Comparison of ENCODE assay signal across 24 cellular contexts in genomic region chr18:50313873-50314460, GRCh38.
"Had no signal": no experiment of that assay in that cellular context is flagged by ENCODE, and none has a peak within 500 bp of the region (broad histone marks: within the 10 kb centered on the region; RNA-seq: fewer than 3 reads in every experiment).

No MANE protein-coding gene starts in this region.

- H3K4me1 Mint-ChIP-seq: mesothelial cell of epicardium; natural killer cell; stimulated activated naive CD8-positive, alpha-beta T cell treated with anti-CD3 and anti-CD28 coated beads, Interleukin-15, amount 100 ng/mL, for 72 hours had no signal

- DNase-seq: activated CD4-positive, alpha-beta T cell treated with anti-CD3 and anti-CD28 coated beads, Interleukin-2, amount 10 ng/mL, durations not matched to agents 7 days and 5 days; activated CD4-positive, CD25-positive, alpha-beta regulatory T cell treated with anti-CD3 and anti-CD28 coated beads, Interleukin-2, amount 50 U/mL, for 72 hours; activated CD8-positive, alpha-beta T cell treated with anti-CD3 and anti-CD28 coated beads, Interleukin-2, amount 10 ng/mL, durations not matched to agents 7 days and 5 days; activated gamma-delta T cell treated with Interleukin-2 at 50 U/mL for 16 hours; activated T-cell treated with anti-CD3 and anti-CD28 coated beads, Interleukin-2, amount 50 U/mL, for 1 hour; aorta; brain microvascular endothelial cell; caudate nucleus; effector CD4-positive, alpha-beta T cell; erythroblast; foreskin fibroblast; heart right ventricle; left colon; natural killer cell; psoas muscle; stimulated activated CD4-positive, alpha-beta T cell treated with anti-CD3 and anti-CD28 coated beads, Interleukin-12 subunit alpha, Interleukin-12 subunit beta, amount 100 ng/mL, for 4 hours; stimulated activated CD4-positive, alpha-beta T cell treated with anti-CD3 and anti-CD28 coated beads, Interleukin-4, amount 100 ng/mL, for 4 hours; stimulated activated naive CD8-positive, alpha-beta T cell treated with anti-CD3 and anti-CD28 coated beads, Interleukin-15, amount 100 ng/mL, for 72 hours; tibial artery; WERI-Rb-1 had no signal

- H3K4me3 Mint-ChIP-seq: activated CD4-positive, alpha-beta T cell treated with anti-CD3 and anti-CD28 coated beads, Interleukin-2, amount 10 ng/mL, durations not matched to agents 7 days and 5 days; activated CD8-positive, alpha-beta T cell treated with anti-CD3 and anti-CD28 coated beads, Interleukin-2, amount 10 ng/mL, durations not matched to agents 7 days and 5 days; dendritic cell treated with granulocyte-macrophage colony-stimulating factor and Interleukin-4, amounts not matched to agents 40 ng/mL and 50 ng/mL, for 4 days; mesothelial cell of epicardium; natural killer cell; stimulated activated naive CD8-positive, alpha-beta T cell treated with anti-CD3 and anti-CD28 coated beads, Interleukin-15, amount 100 ng/mL, for 72 hours had no signal

- H3K27me3 ChIP-seq: brain microvascular endothelial cell, right atrium auricular region had no signal

- H3K4me3 ChIP-seq: heart right ventricle, psoas muscle, right atrium auricular region, tibial artery had no signal

- H3K9me3 Mint-ChIP-seq: activated CD4-positive, alpha-beta T cell treated with anti-CD3 and anti-CD28 coated beads, Interleukin-2, amount 10 ng/mL, durations not matched to agents 7 days and 5 days; activated naive CD4-positive, alpha-beta T cell treated with anti-CD3 and anti-CD28 coated beads, Interleukin-2, amount 50 U/mL, for 72 hours; dendritic cell treated with granulocyte-macrophage colony-stimulating factor and Interleukin-4, amounts not matched to agents 40 ng/mL and 50 ng/mL, for 4 days; mesothelial cell of epicardium; natural killer cell; stimulated activated naive CD8-positive, alpha-beta T cell treated with anti-CD3 and anti-CD28 coated beads, Interleukin-15, amount 100 ng/mL, for 72 hours had no signal

- H3K27me3 Mint-ChIP-seq: stimulated activated naive CD8-positive, alpha-beta T cell treated with anti-CD3 and anti-CD28 coated beads, Interleukin-15, amount 100 ng/mL, for 72 hours had no signal

- H3K4me1 ChIP-seq: heart right ventricle, psoas muscle, right atrium auricular region, tibial artery had no signal

- H3K36me3 ChIP-seq: brain microvascular endothelial cell, heart right ventricle, right atrium auricular region, tibial artery, WERI-Rb-1 had no signal

- H3K27ac Mint-ChIP-seq: activated CD4-positive, alpha-beta T cell treated with anti-CD3 and anti-CD28 coated beads, Interleukin-2, amount 10 ng/mL, durations not matched to agents 7 days and 5 days; activated CD8-positive, alpha-beta T cell treated with anti-CD3 and anti-CD28 coated beads, Interleukin-2, amount 10 ng/mL, durations not matched to agents 7 days and 5 days; activated naive CD4-positive, alpha-beta T cell treated with anti-CD3 and anti-CD28 coated beads, Interleukin-2, amount 50 U/mL, for 72 hours; dendritic cell treated with granulocyte-macrophage colony-stimulating factor and Interleukin-4, amounts not matched to agents 40 ng/mL and 50 ng/mL, for 4 days; mesothelial cell of epicardium; natural killer cell; stimulated activated naive CD8-positive, alpha-beta T cell treated with anti-CD3 and anti-CD28 coated beads, Interleukin-15, amount 100 ng/mL, for 72 hours had no signal

- H3K27ac ChIP-seq: brain microvascular endothelial cell, heart right ventricle, psoas muscle, right atrium auricular region, tibial artery, WERI-Rb-1 had no signal

- ATAC-seq: activated CD8-positive, alpha-beta T cell treated with anti-CD3 and anti-CD28 coated beads, Interleukin-2, amount 10 ng/mL, durations not matched to agents 7 days and 5 days; activated naive CD4-positive, alpha-beta T cell treated with anti-CD3 and anti-CD28 coated beads, Interleukin-2, amount 50 U/mL, for 72 hours; heart right ventricle; left colon; natural killer cell; stimulated activated naive CD8-positive, alpha-beta T cell treated with anti-CD3 and anti-CD28 coated beads, Interleukin-15, amount 100 ng/mL, for 72 hours had no signal

- H3K9me3 ChIP-seq: heart right ventricle, psoas muscle, right atrium auricular region, tibial artery had no signal

- H3K36me3 Mint-ChIP-seq: mesothelial cell of epicardium, natural killer cell had no signal
